ENCODE assay signal across 14 cellular contexts in genomic region chr2:44928660-44929471, GRCh38. TPM values are rescaled to one million over a fixed set of nuclear protein-coding genes. Genes with fewer than 3 reads are reported as not detected.
DNase-seq lines count a peak whose midpoint lies in the region; ATAC-seq, FAIRE-seq and TF ChIP-seq lines count a peak whose summit lies in the region.
"Had no signal": no experiment of that assay in that cellular context is flagged by ENCODE, and none has a peak within 500 bp of the region (broad histone marks: within the 10 kb centered on the region; RNA-seq: fewer than 3 reads in every experiment).

No MANE protein-coding gene starts in this region.

- no peak for FAIRE-seq in endothelial cell of umbilical vein (lab: Jason Lieb, UNC)
- FAIRE-seq: A204.1 had no signal

- ATAC-seq in activated CD8-positive, alpha-beta memory T cell treated with anti-CD3 and anti-CD28 coated beads, Interleukin-2, amount 10 ng/mL, durations not matched to agents 7 days and 5 days: no peak
- no peak for ATAC-seq in GM19395 (IDR thresholded peaks at IDR 0.05; ENCODE audit: unreplicated experiment)
- ATAC-seq: stimulated activated effector memory CD8-positive, alpha-beta T cell treated with anti-CD3 and anti-CD28 coated beads, Interleukin-12 subunit alpha, Interleukin-12 subunit beta, amount 100 ng/mL, for 72 hours had no signal

- H4K20me1 ChIP-seq in endothelial cell of umbilical vein (replicated peaks; ENCODE audit: control insufficient read depth, extremely low read depth, insufficient read depth, low read length) (no peaks in the 10 kb centered on the region), neural progenitor cell (ENCODE audit: low read depth) (peaks cover 81% of the 10 kb centered on the region)

- H3K4me3 ChIP-seq in endothelial cell of umbilical vein (replicated peaks in 1 of 3; ENCODE audit: insufficient read depth in 1 of 3, low read depth in 1 of 3, low read length in 3 of 3) (no peak overlapping the region), neural progenitor cell (peak overlapping the region; percentile 42)

- H3K9ac ChIP-seq in endothelial cell of umbilical vein (replicated peaks; ENCODE audit: extremely low read depth, insufficient read depth, low read length) (no peak overlapping the region), neural progenitor cell (no peak overlapping the region)

- peak overlapping the region; percentile 57 for H3K27ac Mint-ChIP-seq in activated CD8-positive, alpha-beta memory T cell treated with anti-CD3 and anti-CD28 coated beads, Interleukin-2, amount 10 ng/mL, durations not matched to agents 7 days and 5 days
- H3K27ac Mint-ChIP-seq in neural progenitor cell: no peak overlapping the region
- H3K27ac Mint-ChIP-seq in type B pancreatic cell: no peak overlapping the region
- no peak overlapping the region for H3K27ac Mint-ChIP-seq in CD14-positive monocyte
- H3K27ac Mint-ChIP-seq: stimulated activated effector memory CD8-positive, alpha-beta T cell treated with anti-CD3 and anti-CD28 coated beads, Interleukin-12 subunit alpha, Interleukin-12 subunit beta, amount 100 ng/mL, for 72 hours had no signal

- POLR2A ChIA-PET in endothelial cell of umbilical vein (lab: Charles Lee): no interaction called here

- peaks cover 4% of the 10 kb centered on the region for H3K4me1 ChIP-seq in endothelial cell of umbilical vein (ENCODE audit: control insufficient read depth, extremely low read depth, insufficient read depth, low read length)
- peaks cover 94% of the 10 kb centered on the region for H3K4me1 ChIP-seq in neural progenitor cell

- H3K27me3 ChIP-seq in endothelial cell of umbilical vein (ENCODE audit: control insufficient read depth in 2 of 2, insufficient read depth in 2 of 2, low read length in 2 of 2) (peaks cover 88 to 98% of the 10 kb centered on the region in 2 experiments), neural progenitor cell (peaks cover 93% of the 10 kb centered on the region)

- CTCF ChIA-PET in activated CD8-positive, alpha-beta memory T cell treated with anti-CD3 and anti-CD28 coated beads, Interleukin-2, amount 10 ng/mL, durations not matched to agents 7 days and 5 days (lab: Charles Lee): interaction anchor here (1.2 kb wide), 1 partner anchor 27 kb away, joined by 5 read pairs; no protein-coding TSS in a partner anchor
- CTCF ChIA-PET in endothelial cell of umbilical vein (lab: Charles Lee): no interaction called here

- H3K4me2 ChIP-seq in endothelial cell of umbilical vein (ENCODE audit: insufficient read depth, low read length) (no peak overlapping the region), neural progenitor cell (peak overlapping the region; percentile 82)

- no peaks in the 10 kb centered on the region for H3K36me3 ChIP-seq in endothelial cell of umbilical vein (ENCODE audit: control insufficient read depth in 2 of 2, extremely low read depth in 1 of 2, insufficient read depth in 2 of 2, low read length in 2 of 2)
- H3K36me3 ChIP-seq in neural progenitor cell: no peaks in the 10 kb centered on the region
- H3K36me3 ChIP-seq: adrenal gland, Peyer's patch had no signal

- dilution Hi-C loops in endothelial cell of umbilical vein (cut with MboI; ENCODE audit: extremely low pct_ligation_motif_present, low sequenced_read_pairs): no loop called here

- no peak overlapping the region for H3K4me3 Mint-ChIP-seq in activated CD8-positive, alpha-beta memory T cell treated with anti-CD3 and anti-CD28 coated beads, Interleukin-2, amount 10 ng/mL, durations not matched to agents 7 days and 5 days
- H3K4me3 Mint-ChIP-seq in neural progenitor cell (peak overlapping the region; percentile 77), type B pancreatic cell (peak overlapping the region; percentile 63), CD14-positive monocyte (peak overlapping the region in 1 of 2 donors; percentile 70)
- H3K4me3 Mint-ChIP-seq: stimulated activated effector memory CD8-positive, alpha-beta T cell treated with anti-CD3 and anti-CD28 coated beads, Interleukin-12 subunit alpha, Interleukin-12 subunit beta, amount 100 ng/mL, for 72 hours had no signal

- no peak for DNase-seq in activated CD8-positive, alpha-beta memory T cell treated with anti-CD3 and anti-CD28 coated beads, Interleukin-2, amount 10 ng/mL, durations not matched to agents 7 days and 5 days
- DNase-seq in activated CD8-positive, alpha-beta memory T cell treated with anti-CD3 and anti-CD28 coated beads, Interleukin-2, amount 50 U/mL, for 4 hours: no peak
- no peak for DNase-seq in endothelial cell of umbilical vein (ENCODE audit: low read depth, low spot score)
- DNase-seq in neural progenitor cell (ENCODE audit: low spot score): peak; percentile 75
- no peak for DNase-seq in type B pancreatic cell (ENCODE audit: extremely low spot score, unreplicated experiment)
- DNase-seq in HUDEP-2 (lab: John Stamatoyannopoulos, UW; ENCODE audit: unreplicated experiment in 76 of 76): no peak
- DNase-seq in CD14-positive monocyte (ENCODE audit: low spot score): no peak
- DNase-seq: adrenal gland, NCI-H2227 treated with DMSO at 0.1 percent for 48 hours, Peyer's patch had no signal

- TF ChIP-seq CTCF in endothelial cell of umbilical vein (IDR thresholded peaks at IDR 0.05; ENCODE audit: extremely low read depth in 1 of 2, insufficient read depth in 1 of 2, low read depth in 1 of 2, low read length in 2 of 2): no peak
- no peak for TF ChIP-seq CTCF in neural progenitor cell (IDR thresholded peaks at IDR 0.05)
- TF ChIP-seq CTCF in type B pancreatic cell (conservative IDR thresholded peaks at IDR 0.05): no peak
- TF ChIP-seq CTCF in CD14-positive monocyte (IDR thresholded peaks at IDR 0.05): no peak

- H3K9me3 Mint-ChIP-seq in activated CD8-positive, alpha-beta memory T cell treated with anti-CD3 and anti-CD28 coated beads, Interleukin-2, amount 10 ng/mL, durations not matched to agents 7 days and 5 days (ENCODE audit: low read depth): no peaks in the 10 kb centered on the region
- H3K9me3 Mint-ChIP-seq in neural progenitor cell (peaks cover 8% of the 10 kb centered on the region), type B pancreatic cell (no peaks in the 10 kb centered on the region), CD14-positive monocyte (peaks cover 0 to 20% (median 6%) of the 10 kb centered on the region in 7 donors)
- H3K9me3 Mint-ChIP-seq: stimulated activated effector memory CD8-positive, alpha-beta T cell treated with anti-CD3 and anti-CD28 coated beads, Interleukin-12 subunit alpha, Interleukin-12 subunit beta, amount 100 ng/mL, for 72 hours had no signal

- H2AFZ ChIP-seq in endothelial cell of umbilical vein (ENCODE audit: low read depth, low read length) (no peak overlapping the region), neural progenitor cell (replicated peaks) (no peak overlapping the region)

- H3K9me1 ChIP-seq in endothelial cell of umbilical vein (replicated peaks; ENCODE audit: control insufficient read depth, extremely low read depth, insufficient read depth, low read length): no peaks in the 10 kb centered on the region

- H3K36me3 Mint-ChIP-seq in activated CD8-positive, alpha-beta memory T cell treated with anti-CD3 and anti-CD28 coated beads, Interleukin-2, amount 10 ng/mL, durations not matched to agents 7 days and 5 days: peaks cover 5% of the 10 kb centered on the region
- H3K36me3 Mint-ChIP-seq in neural progenitor cell: no peaks in the 10 kb centered on the region
- H3K36me3 Mint-ChIP-seq in type B pancreatic cell: no peaks in the 10 kb centered on the region
- no peaks in the 10 kb centered on the region for H3K36me3 Mint-ChIP-seq in CD14-positive monocyte
- H3K36me3 Mint-ChIP-seq: stimulated activated effector memory CD8-positive, alpha-beta T cell treated with anti-CD3 and anti-CD28 coated beads, Interleukin-12 subunit alpha, Interleukin-12 subunit beta, amount 100 ng/mL, for 72 hours had no signal

- no TSS peak for BruUV-seq in endothelial cell of umbilical vein (replicated peaks; lab: Mats Ljungman, UMichigan)

- peaks cover 17% of the 10 kb centered on the region for H3K4me1 Mint-ChIP-seq in activated CD8-positive, alpha-beta memory T cell treated with anti-CD3 and anti-CD28 coated beads, Interleukin-2, amount 10 ng/mL, durations not matched to agents 7 days and 5 days
- H3K4me1 Mint-ChIP-seq in neural progenitor cell: peaks cover 29% of the 10 kb centered on the region
- H3K4me1 Mint-ChIP-seq in type B pancreatic cell (ENCODE audit: unreplicated experiment): peaks cover 12% of the 10 kb centered on the region
- H3K4me1 Mint-ChIP-seq in CD14-positive monocyte: peaks cover 13% of the 10 kb centered on the region

- TF ChIP-seq POLR2A in endothelial cell of umbilical vein (IDR thresholded peaks at IDR 0.05; ENCODE audit: low read depth, low read length): no peak

- no peak overlapping the region for H3K27ac ChIP-seq in endothelial cell of umbilical vein (ENCODE audit: insufficient read depth, low read depth, low read length)
- H3K27ac ChIP-seq in neural progenitor cell: no peak overlapping the region
- H3K27ac ChIP-seq: adrenal gland, Peyer's patch had no signal

- H3K9me3 ChIP-seq in endothelial cell of umbilical vein (replicated peaks; ENCODE audit: control insufficient read depth, insufficient read depth, low read length) (no peaks in the 10 kb centered on the region), neural progenitor cell (ENCODE audit: low read depth) (no peaks in the 10 kb centered on the region)
- H3K9me3 ChIP-seq: adrenal gland, Peyer's patch had no signal

- peaks cover 87% of the 10 kb centered on the region for H3K27me3 Mint-ChIP-seq in activated CD8-positive, alpha-beta memory T cell treated with anti-CD3 and anti-CD28 coated beads, Interleukin-2, amount 10 ng/mL, durations not matched to agents 7 days and 5 days
- H3K27me3 Mint-ChIP-seq in neural progenitor cell (ENCODE audit: insufficient read depth, low read depth): peaks cover 85% of the 10 kb centered on the region
- H3K27me3 Mint-ChIP-seq in type B pancreatic cell: peaks cover 91% of the 10 kb centered on the region
- H3K27me3 Mint-ChIP-seq in CD14-positive monocyte (ENCODE audit: low read depth in 3 of 3): peaks cover 82 to 96% (median 89%) of the 10 kb centered on the region in 3 donors

- intact Hi-C loops in endothelial cell of umbilical vein (cut with micrococcal nuclease) (no loop called here), CD14-positive monocyte (cut with micrococcal nuclease) (no loop called here)

- H3K79me2 ChIP-seq in endothelial cell of umbilical vein (ENCODE audit: control insufficient read depth, insufficient read depth, low read length) (no peaks in the 10 kb centered on the region), neural progenitor cell (ENCODE audit: low read depth) (peaks cover 98% of the 10 kb centered on the region)

- H3F3A ChIP-seq in neural progenitor cell (ENCODE audit: low read depth): peaks cover 85% of the 10 kb centered on the region

RNA-seq across cellular contexts. Expression of gene SIX3, which starts 12.6 kb away (rescaled TPM):
- under 1 TPM in 1 of 2 experiments, not detected in 1; 0.21 TPM for total RNA-seq in activated CD8-positive, alpha-beta memory T cell treated with anti-CD3 and anti-CD28 coated beads, Interleukin-2, amount 10 ng/mL, durations not matched to agents 7 days and 5 days
- total RNA-seq in endothelial cell of umbilical vein: not detected in 2 replicates
- polyA plus RNA-seq in endothelial cell of umbilical vein: not detected in 2 replicates
- polyA plus RNA-seq in endothelial cell of umbilical vein (2011; cell fraction: cytosol; rRNA removed): not detected in 2 replicates
- not detected in 2 replicates for polyA plus RNA-seq in endothelial cell of umbilical vein (2011; cell fraction: nucleus; rRNA removed)
- not detected in 2 replicates for polyA plus RNA-seq in endothelial cell of umbilical vein (2012)
- not detected in 2 replicates for polyA minus RNA-seq in endothelial cell of umbilical vein
- not detected for polyA minus RNA-seq in endothelial cell of umbilical vein (2011; cell fraction: cytosol; rRNA and poly(A)+ RNA removed)
- not detected in 2 replicates for polyA minus RNA-seq in endothelial cell of umbilical vein (2011; cell fraction: nucleus; rRNA and poly(A)+ RNA removed)
- 14.5 and 28.8 TPM in 2 replicates for total RNA-seq in neural progenitor cell (ENCODE audit: low replicate concordance)
- total RNA-seq in type B pancreatic cell (ENCODE audit: low replicate concordance): 0.68 TPM in 1 of 2 replicates, not detected in the other
- polyA plus RNA-seq in CD14-positive monocyte: not detected
- total RNA-seq: adrenal gland, mucosa of gallbladder, Peyer's patch had no signal
- polyA plus RNA-seq: adrenal gland had no signal
